Comparison of ENCODE assay signal across 1 cellular context in the genomic region with DNA sequence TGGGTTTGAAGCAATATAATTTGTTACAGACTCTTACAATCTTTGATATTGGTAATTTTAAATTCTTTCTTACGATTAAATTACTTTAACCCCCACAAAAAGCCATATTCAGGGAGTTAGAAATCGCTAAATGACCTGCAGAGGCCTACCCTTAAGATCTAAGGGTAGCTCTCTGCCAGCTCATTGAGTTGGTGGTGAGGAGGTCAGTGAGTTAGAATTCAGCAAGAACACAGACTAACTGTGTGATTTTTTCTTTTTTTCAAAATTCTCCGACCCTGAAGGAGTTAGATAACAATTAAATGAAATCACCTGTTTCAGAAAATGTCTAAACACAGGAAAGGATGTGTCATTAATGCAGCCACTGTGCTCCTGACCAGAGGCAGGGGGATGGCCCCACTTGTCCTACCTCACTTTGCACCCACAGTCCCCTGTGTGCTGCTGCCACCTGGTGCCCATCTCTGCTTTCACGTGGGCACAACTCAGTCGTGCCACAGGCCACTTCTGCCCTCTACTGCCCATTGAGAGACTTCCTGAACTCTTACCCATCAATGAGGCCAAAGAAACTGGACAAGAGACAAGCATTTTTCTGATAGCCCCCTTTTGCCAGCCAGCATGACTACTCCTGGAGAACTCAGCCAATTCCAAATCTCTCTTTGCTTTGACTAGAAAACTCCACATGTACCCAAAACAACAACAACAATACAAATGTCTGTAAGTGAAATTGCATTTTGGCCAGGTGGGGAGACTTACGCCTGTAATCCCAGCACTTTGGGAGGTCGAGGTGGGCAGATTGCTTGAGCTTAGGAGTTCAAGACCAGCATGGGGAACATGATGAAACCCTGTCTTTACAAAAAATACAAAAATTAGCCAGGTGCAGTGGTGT.
TF ChIP-seq lines count a peak whose summit lies in the region.

No MANE protein-coding gene starts in this region.

TF ChIP-seq in HCT116, 20 proteins besides CTCF, POLR2A, EP300 and RAD21 (continued from another document):
- TF ChIP-seq EGR1 (IDR thresholded peaks at IDR 0.05; ENCODE audit: low read depth) (peak; percentile 91), TCF7L2 (IDR thresholded peaks at IDR 0.05; ENCODE audit: borderline replicate concordance, extremely low read depth, insufficient read depth, insufficient read length) (no peak), YY1 (IDR thresholded peaks at IDR 0.05; ENCODE audit: extremely low read depth, insufficient replicate concordance, low read depth, low read length) (peak; percentile 71), ATF3 (IDR thresholded peaks at IDR 0.05) (no peak), POLR2AphosphoS5 (IDR thresholded peaks at IDR 0.05; ENCODE audit: low read depth, low read length) (0 out of 2 replicates have a peak, but pooled peaks have one; percentile 22), EZH2 (IDR thresholded peaks at IDR 0.05) (no peak), EZH2phosphoT487 (IDR thresholded peaks at IDR 0.05; ENCODE audit: borderline replicate concordance) (no peak), ZNF274 (IDR thresholded peaks at IDR 0.05; ENCODE audit: low read depth, low read length) (no peak), SP1 (IDR thresholded peaks at IDR 0.05; ENCODE audit: low read depth) (no peak), CBX3 (IDR thresholded peaks at IDR 0.05; ENCODE audit: low read depth) (peak; percentile 73), ZFX (IDR thresholded peaks at IDR 0.05) (no peak), JUND (IDR thresholded peaks at IDR 0.05) (no peak), FOSL1 (IDR thresholded peaks at IDR 0.05; ENCODE audit: low read depth) (no peak), ZBTB33 (IDR thresholded peaks at IDR 0.05; ENCODE audit: extremely low read depth, insufficient replicate concordance, low read length) (no peak)
- TF ChIP-seq, protein P1, sequence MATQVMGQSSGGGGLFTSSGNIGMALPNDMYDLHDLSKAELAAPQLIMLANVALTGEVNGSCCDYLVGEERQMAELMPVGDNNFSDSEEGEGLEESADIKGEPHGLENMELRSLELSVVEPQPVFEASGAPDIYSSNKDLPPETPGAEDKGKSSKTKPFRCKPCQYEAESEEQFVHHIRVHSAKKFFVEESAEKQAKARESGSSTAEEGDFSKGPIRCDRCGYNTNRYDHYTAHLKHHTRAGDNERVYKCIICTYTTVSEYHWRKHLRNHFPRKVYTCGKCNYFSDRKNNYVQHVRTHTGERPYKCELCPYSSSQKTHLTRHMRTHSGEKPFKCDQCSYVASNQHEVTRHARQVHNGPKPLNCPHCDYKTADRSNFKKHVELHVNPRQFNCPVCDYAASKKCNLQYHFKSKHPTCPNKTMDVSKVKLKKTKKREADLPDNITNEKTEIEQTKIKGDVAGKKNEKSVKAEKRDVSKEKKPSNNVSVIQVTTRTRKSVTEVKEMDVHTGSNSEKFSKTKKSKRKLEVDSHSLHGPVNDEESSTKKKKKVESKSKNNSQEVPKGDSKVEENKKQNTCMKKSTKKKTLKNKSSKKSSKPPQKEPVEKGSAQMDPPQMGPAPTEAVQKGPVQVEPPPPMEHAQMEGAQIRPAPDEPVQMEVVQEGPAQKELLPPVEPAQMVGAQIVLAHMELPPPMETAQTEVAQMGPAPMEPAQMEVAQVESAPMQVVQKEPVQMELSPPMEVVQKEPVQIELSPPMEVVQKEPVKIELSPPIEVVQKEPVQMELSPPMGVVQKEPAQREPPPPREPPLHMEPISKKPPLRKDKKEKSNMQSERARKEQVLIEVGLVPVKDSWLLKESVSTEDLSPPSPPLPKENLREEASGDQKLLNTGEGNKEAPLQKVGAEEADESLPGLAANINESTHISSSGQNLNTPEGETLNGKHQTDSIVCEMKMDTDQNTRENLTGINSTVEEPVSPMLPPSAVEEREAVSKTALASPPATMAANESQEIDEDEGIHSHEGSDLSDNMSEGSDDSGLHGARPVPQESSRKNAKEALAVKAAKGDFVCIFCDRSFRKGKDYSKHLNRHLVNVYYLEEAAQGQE (IDR thresholded peaks at IDR 0.05; ENCODE audit: low read depth): no peak
